In genomic region chr16:70627696-70628095, GRCh38 we compare ENCODE assay signal across 36 cellular contexts. TPM values are rescaled to one million over a fixed set of nuclear protein-coding genes. Genes with fewer than 3 reads are reported as not detected.
"Had no signal": no experiment of that assay in that cellular context is flagged by ENCODE, and none has a peak within 500 bp of the region (broad histone marks: within the 10 kb centered on the region; RNA-seq: fewer than 3 reads in every experiment).

No MANE protein-coding gene starts in this region.

- H3K4me3 ChIP-seq: MG63 had no signal

- DNase-seq: Karpas-422, Kasumi-1, MG63, MM.1S, MV-4-11, NCI-H1048, NCI-H1092, NCI-H1092 treated with DMSO at 0.1 percent for 48 hours, NCI-H1105, NCI-H1105 treated with DMSO at 0.1 percent for 48 hours, NCI-H1417, NCI-H1417 treated with DMSO at 0.1 percent for 48 hours, NCI-H1436, NCI-H1436 treated with DMSO at 0.1 percent for 48 hours, NCI-H146, NCI-H1694, NCI-H1694 treated with DMSO at 0.1 percent for 48 hours, NCI-H187, NCI-H187 treated with DMSO at 0.1 percent for 48 hours, NCI-H1930, NCI-H2029, NCI-H2029 treated with DMSO at 0.1 percent for 48 hours, NCI-H2081, NCI-H2081 treated with DMSO at 0.1 percent for 48 hours, NCI-H2107, NCI-H2171, NCI-H2171 treated with DMSO at 0.1 percent for 48 hours, NCI-H2227 treated with DMSO at 0.1 percent for 48 hours, NCI-H226, NCI-H345, NCI-H446, NCI-H446 treated with DMSO at 0.1 percent for 48 hours, NCI-H510A, NCI-H510A treated with DMSO at 0.1 percent for 48 hours had no signal

- H3K9me3 ChIP-seq: MG63 had no signal

- H3K36me3 ChIP-seq: MG63 had no signal

- H3K27me3 ChIP-seq: MG63 had no signal

RNA-seq across cellular contexts. Expression of gene IL34, which starts 18.7 kb away (rescaled TPM):
- total RNA-seq: MCF 10A, NCI-H460 had no signal
